ENCODE assay signal across 8 cellular contexts in the genomic region with DNA sequence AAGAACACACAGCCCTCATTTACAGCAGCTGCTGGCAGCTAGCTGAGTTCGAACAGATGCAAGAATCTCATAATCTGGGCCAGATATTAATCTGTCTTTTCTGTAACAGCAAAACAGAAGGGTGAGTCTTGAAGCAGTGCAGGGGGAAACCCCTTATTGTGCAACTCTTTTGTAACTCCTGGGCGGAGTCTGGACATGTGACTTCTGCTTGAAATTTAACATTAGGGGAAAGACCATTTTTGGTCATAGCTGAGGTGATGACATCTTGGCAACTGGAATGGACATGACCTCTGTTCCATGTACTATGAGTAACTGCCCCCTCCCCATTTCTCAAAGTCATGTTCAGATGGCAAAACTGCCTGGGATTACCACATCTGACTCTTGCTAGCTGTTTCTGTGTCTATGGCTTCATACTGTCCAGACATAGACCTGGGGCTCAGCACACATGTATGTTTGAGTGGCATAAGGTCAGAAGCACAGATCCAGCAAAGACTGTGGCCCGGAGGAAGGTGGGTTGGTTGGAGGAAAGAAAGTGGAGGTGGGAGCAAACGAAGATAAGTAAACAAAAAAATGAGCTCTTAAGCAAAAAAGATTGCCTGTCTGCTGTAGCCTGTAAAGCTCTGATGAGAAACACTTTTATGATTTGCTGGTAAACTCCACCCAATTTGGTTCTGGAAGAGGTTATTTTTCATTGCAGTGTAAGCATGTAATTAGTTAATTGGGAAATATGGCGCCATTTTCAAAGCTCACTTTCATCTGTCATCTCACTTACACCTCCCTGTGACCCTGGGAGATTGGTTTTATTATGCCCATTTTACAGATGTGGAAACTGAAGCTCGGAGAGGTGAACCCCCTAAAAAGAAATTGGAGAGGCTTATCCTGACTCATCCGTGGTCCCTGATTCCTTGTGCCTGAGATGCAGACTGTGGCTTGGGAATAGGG. TPM values are rescaled to one million over a fixed set of nuclear protein-coding genes. Genes with fewer than 3 reads are reported as not detected.
DNase-seq lines count a peak whose midpoint lies in the region; ATAC-seq, FAIRE-seq and TF ChIP-seq lines count a peak whose summit lies in the region.

No MANE protein-coding gene starts in this region.

- POLR2A ChIA-PET in activated CD8-positive, alpha-beta T cell treated with anti-CD3 and anti-CD28 coated beads, Interleukin-2, amount 10 ng/mL, durations not matched to agents 7 days and 5 days (lab: Charles Lee), result no interaction called here

- CTCF ChIA-PET in activated CD8-positive, alpha-beta T cell treated with anti-CD3 and anti-CD28 coated beads, Interleukin-2, amount 10 ng/mL, durations not matched to agents 7 days and 5 days (lab: Charles Lee), result interaction anchor here (1.1 kb wide), 1 partner anchor 72 kb away, joined by 3 read pairs; no protein-coding TSS in a partner anchor

- H3K36me3 Mint-ChIP-seq in activated CD8-positive, alpha-beta T cell treated with anti-CD3 and anti-CD28 coated beads, Interleukin-2, amount 10 ng/mL, durations not matched to agents 7 days and 5 days (ENCODE audit: low read depth), result no peaks in the 10 kb centered on the region

- H3K36me3 ChIP-seq in small intestine (ENCODE audit: control insufficient read depth in 2 of 2, insufficient read depth in 2 of 2, low read length in 2 of 2), result no peaks in the 10 kb centered on the region

- no peaks in the 10 kb centered on the region for H3K27me3 ChIP-seq in small intestine (ENCODE audit: control insufficient read depth in 2 of 2, insufficient read depth in 2 of 2, low read length in 2 of 2)

- peak; percentile 92 for DNase-seq in M059J (ENCODE audit: low read depth)
- DNase-seq in activated CD8-positive, alpha-beta T cell treated with anti-CD3 and anti-CD28 coated beads, Interleukin-2, amount 10 ng/mL, durations not matched to agents 7 days and 5 days, result peak; percentile 36
- peak; percentile 60 for DNase-seq in Right ventricle myocardium superior
- DNase-seq in small intestine, result peak; percentile 59
- no peak for DNase-seq in Ammon's horn (ENCODE audit: low spot score)
- DNase-seq in NCI-H1048 (lab: John Stamatoyannopoulos, UW), result no peak

- H3K27me3 Mint-ChIP-seq in activated CD8-positive, alpha-beta T cell treated with anti-CD3 and anti-CD28 coated beads, Interleukin-2, amount 10 ng/mL, durations not matched to agents 7 days and 5 days (ENCODE audit: low read depth), result no peaks in the 10 kb centered on the region

- ATAC-seq in GM18505 (IDR thresholded peaks at IDR 0.05; ENCODE audit: unreplicated experiment) (peak; percentile 82), HG02571 (IDR thresholded peaks at IDR 0.05; ENCODE audit: unreplicated experiment) (peak; percentile 92), Right ventricle myocardium superior (ENCODE audit: poor library complexity) (peak; percentile 95)
- peak; percentile 58 for ATAC-seq in activated CD8-positive, alpha-beta T cell treated with anti-CD3 and anti-CD28 coated beads, Interleukin-2, amount 10 ng/mL, durations not matched to agents 7 days and 5 days

- H3K9me3 ChIP-seq in small intestine (ENCODE audit: control insufficient read depth, low read depth), result no peaks in the 10 kb centered on the region

- 56 to 57% (median 57%) methylated on average over 7 of the region's 7 CpGs for WGBS in small intestine, 3 donors

- intact Hi-C loops in Right ventricle myocardium superior (cut with DNase I), result no loop called here

- no peak overlapping the region for H3K27ac Mint-ChIP-seq in activated CD8-positive, alpha-beta T cell treated with anti-CD3 and anti-CD28 coated beads, Interleukin-2, amount 10 ng/mL, durations not matched to agents 7 days and 5 days

- no peak overlapping the region for H3K4me3 ChIP-seq in small intestine (ENCODE audit: low read depth in 1 of 2, low read length in 2 of 2)

- H3K27ac ChIP-seq in small intestine (ENCODE audit: low read depth in 1 of 2, low read length in 1 of 2), result peak overlapping the region in 1 of 2 donors; percentile 75

- peaks cover 0 to 5% of the 10 kb centered on the region in 2 donors for H3K4me1 ChIP-seq in small intestine (ENCODE audit: control insufficient read depth in 2 of 2, insufficient read depth in 1 of 2, low read depth in 1 of 2, low read length in 1 of 2)

- peaks cover 13% of the 10 kb centered on the region for H3K4me1 Mint-ChIP-seq in activated CD8-positive, alpha-beta T cell treated with anti-CD3 and anti-CD28 coated beads, Interleukin-2, amount 10 ng/mL, durations not matched to agents 7 days and 5 days (ENCODE audit: low read depth)

- no peak overlapping the region for H3K4me3 Mint-ChIP-seq in activated CD8-positive, alpha-beta T cell treated with anti-CD3 and anti-CD28 coated beads, Interleukin-2, amount 10 ng/mL, durations not matched to agents 7 days and 5 days

- TF ChIP-seq POLR2A in GM18505 (IDR thresholded peaks at IDR 0.05; ENCODE audit: borderline replicate concordance, extremely low read depth, insufficient read depth, insufficient read length), result no peak

- FAIRE-seq in small intestine (lab: Jason Lieb, UNC), result no peak

- H3K9me3 Mint-ChIP-seq in activated CD8-positive, alpha-beta T cell treated with anti-CD3 and anti-CD28 coated beads, Interleukin-2, amount 10 ng/mL, durations not matched to agents 7 days and 5 days (ENCODE audit: insufficient read depth), result no peaks in the 10 kb centered on the region

RNA-seq across cellular contexts. Expression of a gene that starts 26.1 kb away (rescaled TPM):
- total RNA-seq in M059J (2014; rRNA removed; shearing (Covaris generic)), result 27.9 and 37.8 TPM in 2 replicates
- 10 to 100 TPM; 17.0 to 20.1 TPM for total RNA-seq in activated CD8-positive, alpha-beta T cell treated with anti-CD3 and anti-CD28 coated beads, Interleukin-2, amount 10 ng/mL, durations not matched to agents 7 days and 5 days
- 37.2 TPM for total RNA-seq in Right ventricle myocardium superior
- 100 to 1,000 TPM; 129 to 137 (median 133) TPM for polyA plus RNA-seq in small intestine

Comparison
In these comparisons a context has a peak if more than half of its experiments do, and no peak if none do; other contexts are left out.
1. DNase-seq: peak in M059J (single experiment), activated CD8-positive, alpha-beta T cell treated with anti-CD3 and anti-CD28 coated beads, Interleukin-2, amount 10 ng/mL, durations not matched to agents 7 days and 5 days (single experiment), Right ventricle myocardium superior (single experiment) and small intestine (single experiment); none in Ammon's horn (single experiment) and NCI-H1048 (single experiment).
2. Peak in every context shown above with its lines, with median percentiles within 50 percentile points of each other: ATAC-seq.